Comparison of ENCODE assay signal across 1 cellular context in the genomic region with DNA sequence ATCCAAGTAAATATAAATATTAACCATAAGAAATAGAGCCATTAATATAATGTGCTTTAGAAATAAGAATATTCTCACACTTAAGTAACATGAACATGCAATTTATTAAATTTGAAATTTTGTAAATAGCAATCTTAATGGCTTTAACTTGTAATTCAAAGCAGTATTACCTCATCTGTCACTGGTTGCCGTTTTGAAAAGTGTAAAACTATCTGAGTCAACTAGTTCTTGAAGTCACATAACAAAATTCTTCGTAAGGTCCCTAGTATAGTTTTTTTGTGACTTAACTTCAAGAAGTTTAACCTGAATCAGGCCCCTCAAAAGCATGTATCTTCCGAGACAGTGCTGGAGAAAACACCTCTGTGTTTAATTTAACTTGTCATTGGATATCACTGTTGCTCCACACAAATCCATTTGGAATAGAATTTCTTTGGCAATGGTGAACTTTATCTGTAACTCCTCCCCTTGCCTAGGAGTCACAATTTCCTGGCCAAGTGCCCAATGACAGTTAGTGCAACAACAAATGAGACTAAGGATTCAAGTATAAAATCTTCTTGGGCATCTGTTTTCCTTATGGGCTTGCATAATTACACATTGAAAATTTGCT.
TF ChIP-seq lines count a peak whose summit lies in the region.

No MANE protein-coding gene starts in this region.

TF ChIP-seq in HEK293, 187 proteins besides CTCF, POLR2A, EP300 and RAD21 (continued from another document):
- TF ChIP-seq, protein P1, sequence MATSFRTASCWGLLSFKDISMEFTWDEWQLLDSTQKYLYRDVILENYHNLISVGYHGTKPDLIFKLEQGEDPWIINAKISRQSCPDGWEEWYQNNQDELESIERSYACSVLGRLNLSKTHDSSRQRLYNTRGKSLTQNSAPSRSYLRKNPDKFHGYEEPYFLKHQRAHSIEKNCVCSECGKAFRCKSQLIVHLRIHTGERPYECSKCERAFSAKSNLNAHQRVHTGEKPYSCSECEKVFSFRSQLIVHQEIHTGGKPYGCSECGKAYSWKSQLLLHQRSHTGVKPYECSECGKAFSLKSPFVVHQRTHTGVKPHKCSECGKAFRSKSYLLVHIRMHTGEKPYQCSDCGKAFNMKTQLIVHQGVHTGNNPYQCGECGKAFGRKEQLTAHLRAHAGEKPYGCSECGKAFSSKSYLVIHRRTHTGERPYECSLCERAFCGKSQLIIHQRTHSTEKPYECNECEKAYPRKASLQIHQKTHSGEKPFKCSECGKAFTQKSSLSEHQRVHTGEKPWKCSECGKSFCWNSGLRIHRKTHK (tag by site-specific recombination; IDR thresholded peaks at IDR 0.05) = no peak
- TF ChIP-seq KLF10 (tag by site-specific recombination; IDR thresholded peaks at IDR 0.05) (0 out of 2 replicates have a peak, but pooled peaks have one; percentile 30), OVOL3 (tag by site-specific recombination; IDR thresholded peaks at IDR 0.05) (peak; percentile 82; the same call in 1 of the 2 replicates), ZBTB1 (tag by site-specific recombination; IDR thresholded peaks at IDR 0.05) (no peak), ZNF24 (tag by site-specific recombination; IDR thresholded peaks at IDR 0.05) (0 out of 2 replicates have a peak, but pooled peaks have one; percentile 24), ZNF529 (tag by site-specific recombination; IDR thresholded peaks at IDR 0.05; ENCODE audit: insufficient replicate concordance) (peak; percentile 31), ZNF548 (tag by site-specific recombination; IDR thresholded peaks at IDR 0.05) (no peak), SCRT2 (tag by site-specific recombination; IDR thresholded peaks at IDR 0.05) (peak; percentile 69), ZNF549 (tag by site-specific recombination; IDR thresholded peaks at IDR 0.05) (no peak; the same call in 1 of the 2 replicates), MYNN (tag by site-specific recombination; IDR thresholded peaks at IDR 0.05; ENCODE audit: borderline replicate concordance) (no peak), ZNF544 (tag by site-specific recombination; IDR thresholded peaks at IDR 0.05) (no peak), ZBTB48 (tag by site-specific recombination; IDR thresholded peaks at IDR 0.05) (no peak), ZNF629 (tag by site-specific recombination; IDR thresholded peaks at IDR 0.05) (peak; percentile 42; the same call in 1 of the 2 replicates), ZNF596 (tag by site-specific recombination; IDR thresholded peaks at IDR 0.05) (no peak), ZNF768 (tag by site-specific recombination; IDR thresholded peaks at IDR 0.05) (no peak), WT1 (tag by site-specific recombination; IDR thresholded peaks at IDR 0.05) (no peak), ZNF776 (tag by site-specific recombination; IDR thresholded peaks at IDR 0.05; ENCODE audit: borderline replicate concordance) (no peak), SETDB1 (IDR thresholded peaks at IDR 0.05; ENCODE audit: insufficient read length, low read length) (peak; percentile 41), KLF9 (tag by site-specific recombination; IDR thresholded peaks at IDR 0.05; ENCODE audit: low read depth) (no peak), TRIM28 (IDR thresholded peaks at IDR 0.05; ENCODE audit: borderline replicate concordance, low read length) (peak; percentile 47; the same call in 1 of the 2 replicates), ZNF335 (tag by site-specific recombination; conservative IDR thresholded peaks at IDR 0.05) (peak; percentile 51; the same call in 1 of the 2 replicates), ZNF302 (tag by site-specific recombination; IDR thresholded peaks at IDR 0.05; ENCODE audit: low read depth) (no peak), ZNF660 (tag by site-specific recombination; IDR thresholded peaks at IDR 0.05) (peak; percentile 85), ZNF366 (tag by site-specific recombination; conservative IDR thresholded peaks at IDR 0.05) (peak; percentile 57; the same call in 1 of the 2 replicates), ZNF10 (tag by site-specific recombination; IDR thresholded peaks at IDR 0.05) (no peak), ZSCAN30 (tag by site-specific recombination; IDR thresholded peaks at IDR 0.05) (peak; percentile 46; the same call in 1 of the 2 replicates), ZNF350 (tag by site-specific recombination; IDR thresholded peaks at IDR 0.05) (no peak), ZNF76 (tag by site-specific recombination; IDR thresholded peaks at IDR 0.05; ENCODE audit: borderline replicate concordance, low read depth) (no peak), ZNF239 (tag by site-specific recombination; IDR thresholded peaks at IDR 0.05) (no peak), ZNF184 (tag by site-specific recombination; IDR thresholded peaks at IDR 0.05) (peak; percentile 64; the same call in 1 of the 2 replicates), IKZF3 (tag by site-specific recombination; IDR thresholded peaks at IDR 0.05) (peak; percentile 80), SCRT1 (tag by site-specific recombination; IDR thresholded peaks at IDR 0.05; ENCODE audit: borderline replicate concordance) (0 out of 2 replicates have a peak, but pooled peaks have one; percentile 33), ZBTB17 (tag by site-specific recombination; IDR thresholded peaks at IDR 0.05) (peak; percentile 44; the same call in 1 of the 2 replicates), KLF16 (tag by site-specific recombination; IDR thresholded peaks at IDR 0.05) (no peak), MZF1 (tag by site-specific recombination; IDR thresholded peaks at IDR 0.05; ENCODE audit: borderline replicate concordance) (0 out of 2 replicates have a peak, but pooled peaks have one; percentile 61)
- TF ChIP-seq, protein P2, sequence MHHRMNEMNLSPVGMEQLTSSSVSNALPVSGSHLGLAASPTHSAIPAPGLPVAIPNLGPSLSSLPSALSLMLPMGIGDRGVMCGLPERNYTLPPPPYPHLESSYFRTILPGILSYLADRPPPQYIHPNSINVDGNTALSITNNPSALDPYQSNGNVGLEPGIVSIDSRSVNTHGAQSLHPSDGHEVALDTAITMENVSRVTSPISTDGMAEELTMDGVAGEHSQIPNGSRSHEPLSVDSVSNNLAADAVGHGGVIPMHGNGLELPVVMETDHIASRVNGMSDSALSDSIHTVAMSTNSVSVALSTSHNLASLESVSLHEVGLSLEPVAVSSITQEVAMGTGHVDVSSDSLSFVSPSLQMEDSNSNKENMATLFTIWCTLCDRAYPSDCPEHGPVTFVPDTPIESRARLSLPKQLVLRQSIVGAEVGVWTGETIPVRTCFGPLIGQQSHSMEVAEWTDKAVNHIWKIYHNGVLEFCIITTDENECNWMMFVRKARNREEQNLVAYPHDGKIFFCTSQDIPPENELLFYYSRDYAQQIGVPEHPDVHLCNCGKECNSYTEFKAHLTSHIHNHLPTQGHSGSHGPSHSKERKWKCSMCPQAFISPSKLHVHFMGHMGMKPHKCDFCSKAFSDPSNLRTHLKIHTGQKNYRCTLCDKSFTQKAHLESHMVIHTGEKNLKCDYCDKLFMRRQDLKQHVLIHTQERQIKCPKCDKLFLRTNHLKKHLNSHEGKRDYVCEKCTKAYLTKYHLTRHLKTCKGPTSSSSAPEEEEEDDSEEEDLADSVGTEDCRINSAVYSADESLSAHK (tag by site-specific recombination; IDR thresholded peaks at IDR 0.05) = no peak
- TF ChIP-seq, protein P3, sequence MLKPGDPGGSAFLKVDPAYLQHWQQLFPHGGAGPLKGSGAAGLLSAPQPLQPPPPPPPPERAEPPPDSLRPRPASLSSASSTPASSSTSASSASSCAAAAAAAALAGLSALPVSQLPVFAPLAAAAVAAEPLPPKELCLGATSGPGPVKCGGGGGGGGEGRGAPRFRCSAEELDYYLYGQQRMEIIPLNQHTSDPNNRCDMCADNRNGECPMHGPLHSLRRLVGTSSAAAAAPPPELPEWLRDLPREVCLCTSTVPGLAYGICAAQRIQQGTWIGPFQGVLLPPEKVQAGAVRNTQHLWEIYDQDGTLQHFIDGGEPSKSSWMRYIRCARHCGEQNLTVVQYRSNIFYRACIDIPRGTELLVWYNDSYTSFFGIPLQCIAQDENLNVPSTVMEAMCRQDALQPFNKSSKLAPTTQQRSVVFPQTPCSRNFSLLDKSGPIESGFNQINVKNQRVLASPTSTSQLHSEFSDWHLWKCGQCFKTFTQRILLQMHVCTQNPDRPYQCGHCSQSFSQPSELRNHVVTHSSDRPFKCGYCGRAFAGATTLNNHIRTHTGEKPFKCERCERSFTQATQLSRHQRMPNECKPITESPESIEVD (tag by site-specific recombination; IDR thresholded peaks at IDR 0.05) = peak; percentile 96
- TF ChIP-seq, protein P4, sequence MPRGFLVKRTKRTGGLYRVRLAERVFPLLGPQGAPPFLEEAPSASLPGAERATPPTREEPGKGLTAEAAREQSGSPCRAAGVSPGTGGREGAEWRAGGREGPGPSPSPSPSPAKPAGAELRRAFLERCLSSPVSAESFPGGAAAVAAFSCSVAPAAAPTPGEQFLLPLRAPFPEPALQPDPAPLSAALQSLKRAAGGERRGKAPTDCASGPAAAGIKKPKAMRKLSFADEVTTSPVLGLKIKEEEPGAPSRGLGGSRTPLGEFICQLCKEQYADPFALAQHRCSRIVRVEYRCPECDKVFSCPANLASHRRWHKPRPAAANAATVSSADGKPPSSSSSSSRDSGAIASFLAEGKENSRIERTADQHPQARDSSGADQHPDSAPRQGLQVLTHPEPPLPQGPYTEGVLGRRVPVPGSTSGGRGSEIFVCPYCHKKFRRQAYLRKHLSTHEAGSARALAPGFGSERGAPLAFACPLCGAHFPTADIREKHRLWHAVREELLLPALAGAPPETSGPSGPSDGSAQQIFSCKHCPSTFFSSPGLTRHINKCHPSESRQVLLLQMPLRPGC (tag by site-specific recombination; IDR thresholded peaks at IDR 0.05) = no peak
- TF ChIP-seq, protein P5, sequence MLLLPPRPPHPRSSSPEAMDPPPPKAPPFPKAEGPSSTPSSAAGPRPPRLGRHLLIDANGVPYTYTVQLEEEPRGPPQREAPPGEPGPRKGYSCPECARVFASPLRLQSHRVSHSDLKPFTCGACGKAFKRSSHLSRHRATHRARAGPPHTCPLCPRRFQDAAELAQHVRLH (tag by site-specific recombination; IDR thresholded peaks at IDR 0.05) = no peak
- TF ChIP-seq, protein P6, sequence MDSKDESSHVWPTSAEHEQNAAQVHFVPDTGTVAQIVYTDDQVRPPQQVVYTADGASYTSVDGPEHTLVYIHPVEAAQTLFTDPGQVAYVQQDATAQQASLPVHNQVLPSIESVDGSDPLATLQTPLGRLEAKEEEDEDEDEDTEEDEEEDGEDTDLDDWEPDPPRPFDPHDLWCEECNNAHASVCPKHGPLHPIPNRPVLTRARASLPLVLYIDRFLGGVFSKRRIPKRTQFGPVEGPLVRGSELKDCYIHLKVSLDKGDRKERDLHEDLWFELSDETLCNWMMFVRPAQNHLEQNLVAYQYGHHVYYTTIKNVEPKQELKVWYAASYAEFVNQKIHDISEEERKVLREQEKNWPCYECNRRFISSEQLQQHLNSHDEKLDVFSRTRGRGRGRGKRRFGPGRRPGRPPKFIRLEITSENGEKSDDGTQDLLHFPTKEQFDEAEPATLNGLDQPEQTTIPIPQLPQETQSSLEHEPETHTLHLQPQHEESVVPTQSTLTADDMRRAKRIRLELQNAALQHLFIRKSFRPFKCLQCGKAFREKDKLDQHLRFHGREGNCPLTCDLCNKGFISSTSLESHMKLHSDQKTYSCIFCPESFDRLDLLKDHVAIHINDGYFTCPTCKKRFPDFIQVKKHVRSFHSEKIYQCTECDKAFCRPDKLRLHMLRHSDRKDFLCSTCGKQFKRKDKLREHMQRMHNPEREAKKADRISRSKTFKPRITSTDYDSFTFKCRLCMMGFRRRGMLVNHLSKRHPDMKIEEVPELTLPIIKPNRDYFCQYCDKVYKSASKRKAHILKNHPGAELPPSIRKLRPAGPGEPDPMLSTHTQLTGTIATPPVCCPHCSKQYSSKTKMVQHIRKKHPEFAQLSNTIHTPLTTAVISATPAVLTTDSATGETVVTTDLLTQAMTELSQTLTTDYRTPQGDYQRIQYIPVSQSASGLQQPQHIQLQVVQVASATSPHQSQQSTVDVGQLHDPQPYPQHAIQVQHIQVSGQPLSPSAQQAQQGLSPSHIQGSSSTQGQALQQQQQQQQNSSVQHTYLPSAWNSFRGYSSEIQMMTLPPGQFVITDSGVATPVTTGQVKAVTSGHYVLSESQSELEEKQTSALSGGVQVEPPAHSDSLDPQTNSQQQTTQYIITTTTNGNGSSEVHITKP (tag by site-specific recombination; IDR thresholded peaks at IDR 0.05) = no peak
- TF ChIP-seq, protein P7, sequence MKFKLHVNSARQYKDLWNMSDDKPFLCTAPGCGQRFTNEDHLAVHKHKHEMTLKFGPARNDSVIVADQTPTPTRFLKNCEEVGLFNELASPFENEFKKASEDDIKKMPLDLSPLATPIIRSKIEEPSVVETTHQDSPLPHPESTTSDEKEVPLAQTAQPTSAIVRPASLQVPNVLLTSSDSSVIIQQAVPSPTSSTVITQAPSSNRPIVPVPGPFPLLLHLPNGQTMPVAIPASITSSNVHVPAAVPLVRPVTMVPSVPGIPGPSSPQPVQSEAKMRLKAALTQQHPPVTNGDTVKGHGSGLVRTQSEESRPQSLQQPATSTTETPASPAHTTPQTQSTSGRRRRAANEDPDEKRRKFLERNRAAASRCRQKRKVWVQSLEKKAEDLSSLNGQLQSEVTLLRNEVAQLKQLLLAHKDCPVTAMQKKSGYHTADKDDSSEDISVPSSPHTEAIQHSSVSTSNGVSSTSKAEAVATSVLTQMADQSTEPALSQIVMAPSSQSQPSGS (tag by site-specific recombination; IDR thresholded peaks at IDR 0.05; ENCODE audit: low read depth) = 0 out of 2 replicates have a peak, but pooled peaks have one; percentile 3
- TF ChIP-seq, protein P8, sequence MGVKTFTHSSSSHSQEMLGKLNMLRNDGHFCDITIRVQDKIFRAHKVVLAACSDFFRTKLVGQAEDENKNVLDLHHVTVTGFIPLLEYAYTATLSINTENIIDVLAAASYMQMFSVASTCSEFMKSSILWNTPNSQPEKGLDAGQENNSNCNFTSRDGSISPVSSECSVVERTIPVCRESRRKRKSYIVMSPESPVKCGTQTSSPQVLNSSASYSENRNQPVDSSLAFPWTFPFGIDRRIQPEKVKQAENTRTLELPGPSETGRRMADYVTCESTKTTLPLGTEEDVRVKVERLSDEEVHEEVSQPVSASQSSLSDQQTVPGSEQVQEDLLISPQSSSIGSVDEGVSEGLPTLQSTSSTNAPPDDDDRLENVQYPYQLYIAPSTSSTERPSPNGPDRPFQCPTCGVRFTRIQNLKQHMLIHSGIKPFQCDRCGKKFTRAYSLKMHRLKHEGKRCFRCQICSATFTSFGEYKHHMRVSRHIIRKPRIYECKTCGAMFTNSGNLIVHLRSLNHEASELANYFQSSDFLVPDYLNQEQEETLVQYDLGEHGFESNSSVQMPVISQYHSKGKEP (tag by site-specific recombination; IDR thresholded peaks at IDR 0.05) = peak; percentile 63; the same call in 1 of the 2 replicates
TF ChIP-seq in HEK293: peak in this region for 22.
